Comparison of ENCODE assay signal across 8 cellular contexts in the genomic region with DNA sequence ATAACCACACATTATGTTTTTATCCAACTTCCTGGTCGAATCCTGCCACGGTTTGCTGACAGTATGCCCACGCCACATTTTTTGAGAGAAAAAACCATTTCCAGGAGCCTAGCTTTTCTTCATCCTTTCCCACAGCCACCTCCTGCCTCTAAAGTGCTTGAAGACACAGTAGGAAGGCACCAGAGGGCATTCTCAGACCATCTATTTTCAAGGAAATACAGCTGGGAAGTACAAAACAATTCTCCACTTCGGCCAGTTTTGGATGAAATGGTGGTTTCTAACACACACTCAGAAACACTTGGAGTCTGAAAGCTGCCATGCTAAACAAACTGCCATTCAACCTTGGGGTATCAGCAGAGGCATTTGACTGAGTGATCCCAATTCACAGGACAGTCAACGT.
DNase-seq lines count a peak whose midpoint lies in the region; ATAC-seq, FAIRE-seq and TF ChIP-seq lines count a peak whose summit lies in the region.

No MANE protein-coding gene starts in this region.

- H3K27me3 ChIP-seq in Panc1 (ENCODE audit: control insufficient read depth, insufficient read depth, low read length), result peaks cover 2% of the 10 kb centered on the region; the same call in 1 of the 2 replicates

- no peaks in the 10 kb centered on the region for H3K36me3 ChIP-seq in Panc1 (ENCODE audit: control insufficient read depth, insufficient read depth, low read length)

- H3K27ac ChIP-seq in Panc1 (ENCODE audit: low read length), result no peak overlapping the region

- CTCF ChIA-PET in Panc1 (lab: Charles Lee), result no interaction called here
- CTCF ChIA-PET in activated CD4-positive, alpha-beta memory T cell treated with anti-CD3 and anti-CD28 coated beads, Interleukin-2, amount 10 ng/mL, durations not matched to agents 7 days and 5 days (lab: Charles Lee), result no interaction called here

- no peaks in the 10 kb centered on the region for H3K9me3 ChIP-seq in Panc1 (ENCODE audit: control insufficient read depth, insufficient read depth, low read depth, low read length)

- peaks cover 0 to 6% of the 10 kb centered on the region in 2 donors for H3K36me3 Mint-ChIP-seq in activated naive CD4-positive, alpha-beta T cell treated with anti-CD3 and anti-CD28 coated beads, Interleukin-2, amount 50 U/mL, for 72 hours
- peaks cover 3% of the 10 kb centered on the region for H3K36me3 Mint-ChIP-seq in activated CD4-positive, alpha-beta memory T cell treated with anti-CD3 and anti-CD28 coated beads, Interleukin-2, amount 10 ng/mL, durations not matched to agents 7 days and 5 days (ENCODE audit: low read depth)

- 0 out of 2 replicates have a peak, but pooled peaks have one; percentile 56 for ATAC-seq in Panc1
- no peak for ATAC-seq in activated naive CD4-positive, alpha-beta T cell treated with anti-CD3 and anti-CD28 coated beads, Interleukin-2, amount 50 U/mL, for 72 hours

- H3K4me3 Mint-ChIP-seq in activated CD4-positive, alpha-beta memory T cell treated with anti-CD3 and anti-CD28 coated beads, Interleukin-2, amount 10 ng/mL, durations not matched to agents 7 days and 5 days, result no peak overlapping the region

- H3K27me3 Mint-ChIP-seq in activated CD4-positive, alpha-beta memory T cell treated with anti-CD3 and anti-CD28 coated beads, Interleukin-2, amount 10 ng/mL, durations not matched to agents 7 days and 5 days, result peaks cover 2% of the 10 kb centered on the region

- no peak overlapping the region for H3K4me3 ChIP-seq in Panc1 (ENCODE audit: low read depth in 2 of 2, low read length in 2 of 2)
- H3K4me3 ChIP-seq in fibroblast of pulmonary artery (replicated peaks; ENCODE audit: low read depth, low read length), result no peak overlapping the region
- no peak overlapping the region for H3K4me3 ChIP-seq in retinal pigment epithelial cell (ENCODE audit: low read length)

- no peak for FAIRE-seq in GM19239 (lab: Jason Lieb, UNC)

- H3K4me1 ChIP-seq in Panc1 (ENCODE audit: control insufficient read depth, insufficient read depth, low read length), result no peaks in the 10 kb centered on the region

- in situ Hi-C loops in GM13977 (cut with MboI; ENCODE audit: low pct_unique_long_range_greater_than_20kb, low sequenced_read_pairs, unreplicated experiment) (no loop called here), Panc1 (cut with HindIII; ENCODE audit: low pct_unique_long_range_greater_than_20kb, low sequenced_read_pairs) (no loop called here)

- TF ChIP-seq CTCF in GM13977 (IDR thresholded peaks at IDR 0.05; ENCODE audit: extremely low read depth, insufficient read depth, missing control alignments) (peak; percentile 12), Panc1 (IDR thresholded peaks at IDR 0.05) (peak; percentile 41), fibroblast of pulmonary artery (IDR thresholded peaks at IDR 0.05; ENCODE audit: low read length, missing control alignments) (peak; percentile 59), retinal pigment epithelial cell (conservative IDR thresholded peaks at IDR 0.05; ENCODE audit: low read depth, low read length) (peak; percentile 66)

- intact Hi-C loops in Panc1 (cut with micrococcal nuclease; ENCODE audit: unreplicated experiment), result loop anchor here (10.0 kb wide), 1 partner anchor 700 kb away; no protein-coding TSS in a partner anchor

- no peaks in the 10 kb centered on the region for H3K9me3 Mint-ChIP-seq in activated naive CD4-positive, alpha-beta T cell treated with anti-CD3 and anti-CD28 coated beads, Interleukin-2, amount 50 U/mL, for 72 hours
- peaks cover 2% of the 10 kb centered on the region for H3K9me3 Mint-ChIP-seq in activated CD4-positive, alpha-beta memory T cell treated with anti-CD3 and anti-CD28 coated beads, Interleukin-2, amount 10 ng/mL, durations not matched to agents 7 days and 5 days

- peaks cover 33% of the 10 kb centered on the region for H3K4me1 Mint-ChIP-seq in activated CD4-positive, alpha-beta memory T cell treated with anti-CD3 and anti-CD28 coated beads, Interleukin-2, amount 10 ng/mL, durations not matched to agents 7 days and 5 days

- DNase-seq in GM13977 (ENCODE audit: low spot score), result no peak
- DNase-seq in Panc1 (ENCODE audit: low read depth, low spot score), result no peak
- peak; percentile 87 for DNase-seq in fibroblast of pulmonary artery (ENCODE audit: low read depth)
- no peak for DNase-seq in retinal pigment epithelial cell (ENCODE audit: low read depth)
- no peak for DNase-seq in activated naive CD4-positive, alpha-beta T cell treated with anti-CD3 and anti-CD28 coated beads, Interleukin-2, amount 50 U/mL, for 72 hours (ENCODE audit: low spot score in 2 of 2)
- DNase-seq in activated CD4-positive, alpha-beta T cell treated with anti-CD3 and anti-CD28 coated beads, Interleukin-2, amount 50 U/mL, for 48 hours, result no peak
- DNase-seq in activated CD4-positive, alpha-beta memory T cell treated with anti-CD3 and anti-CD28 coated beads, Interleukin-2, amount 10 ng/mL, durations not matched to agents 7 days and 5 days, result no peak
- DNase-seq in GM19239 (ENCODE audit: insufficient read length, low spot score), result no peak

- H3K27ac Mint-ChIP-seq in activated naive CD4-positive, alpha-beta T cell treated with anti-CD3 and anti-CD28 coated beads, Interleukin-2, amount 50 U/mL, for 72 hours, result no peak overlapping the region
- H3K27ac Mint-ChIP-seq in activated CD4-positive, alpha-beta memory T cell treated with anti-CD3 and anti-CD28 coated beads, Interleukin-2, amount 10 ng/mL, durations not matched to agents 7 days and 5 days, result no peak overlapping the region

- POLR2A ChIA-PET in Panc1 (lab: Charles Lee), result interaction anchor here (0.6 kb wide), 1 partner anchor 730 kb away, joined by 3 read pairs; no protein-coding TSS in a partner anchor
- POLR2A ChIA-PET in activated CD4-positive, alpha-beta memory T cell treated with anti-CD3 and anti-CD28 coated beads, Interleukin-2, amount 10 ng/mL, durations not matched to agents 7 days and 5 days (lab: Charles Lee), result interaction anchor here (1.4 kb wide), 1 partner anchor 713 kb away, joined by 4 read pairs; a partner anchor contains a TSS

- no TSS peak for BruUV-seq in Panc1 (replicated peaks; lab: Mats Ljungman, UMichigan)

Comparison
In these comparisons a context has a peak if more than half of its experiments do, and no peak if none do; other contexts are left out.
1. CTCF ChIP-seq: peak in every context shown above with its lines; median percentile 66 in retinal pigment epithelial cell; 59 in fibroblast of pulmonary artery; 41 in Panc1; 12 in GM13977.